Comparison of ENCODE assay signal across 21 cellular contexts in the genomic region with DNA sequence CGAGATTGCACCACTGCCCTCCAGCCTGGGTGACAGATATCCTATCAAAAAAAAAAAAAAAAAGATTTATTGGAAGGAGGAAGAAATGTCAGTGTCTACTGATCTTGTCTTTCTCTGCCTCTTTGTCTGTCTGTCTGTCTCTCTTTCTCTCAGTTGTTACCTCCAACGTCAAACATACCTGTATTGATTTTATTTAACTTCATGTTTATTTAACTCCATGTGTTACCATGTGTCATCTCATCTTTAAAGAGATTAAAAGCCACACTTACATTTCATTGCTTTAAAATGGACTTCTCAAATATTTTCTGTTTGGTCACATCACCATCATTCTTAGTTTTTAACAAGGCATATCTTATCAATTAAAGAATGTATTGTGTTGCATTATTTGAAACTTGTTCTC. TPM values are rescaled to one million over a fixed set of nuclear protein-coding genes. Genes with fewer than 3 reads are reported as not detected.
DNase-seq lines count a peak whose midpoint lies in the region; ATAC-seq, FAIRE-seq and TF ChIP-seq lines count a peak whose summit lies in the region.
"Had no signal": no experiment of that assay in that cellular context is flagged by ENCODE, and none has a peak within 500 bp of the region (broad histone marks: within the 10 kb centered on the region; RNA-seq: fewer than 3 reads in every experiment).

No MANE protein-coding gene starts in this region.

- no peak overlapping the region for H2BK15ac ChIP-seq in mesenchymal stem cell (ENCODE audit: low read depth, poor library complexity, severe bottlenecking)

- H4K8ac ChIP-seq in mesenchymal stem cell (ENCODE audit: low read length), result no peak overlapping the region

- no peaks in the 10 kb centered on the region for H3K36me3 ChIP-seq in astrocyte (ENCODE audit: insufficient read depth, low read length)
- H3K36me3 ChIP-seq in mesenchymal stem cell (ENCODE audit: control insufficient read depth in 1 of 2, insufficient read depth in 2 of 2, low read depth in 1 of 2, low read length in 2 of 2), result peaks cover 6 to 99% of the 10 kb centered on the region in 2 experiments
- no peaks in the 10 kb centered on the region for H3K36me3 ChIP-seq in left ventricle myocardium inferior
- H3K36me3 ChIP-seq: HAP-1 had no signal

- H3K4me1 ChIP-seq in astrocyte (ENCODE audit: insufficient read depth, low read length) (peaks cover 27% of the 10 kb centered on the region), mesenchymal stem cell (ENCODE audit: control insufficient read depth, insufficient read depth, low read depth, low read length) (no peaks in the 10 kb centered on the region), left ventricle myocardium inferior (no peaks in the 10 kb centered on the region)
- H3K4me1 ChIP-seq: HAP-1 had no signal

- H3K4ac ChIP-seq in mesenchymal stem cell (ENCODE audit: low read depth in 1 of 2, low read length in 2 of 2), result no peak overlapping the region

- H3K9me3 Mint-ChIP-seq in astrocyte (ENCODE audit: unreplicated experiment) (no peaks in the 10 kb centered on the region), chondrocyte (ENCODE audit: low read depth) (no peaks in the 10 kb centered on the region)
- H3K9me3 Mint-ChIP-seq: IgD-negative memory B cell had no signal

- H3K14ac ChIP-seq in mesenchymal stem cell (ENCODE audit: low read length in 2 of 2), result no peak overlapping the region

- no peak overlapping the region for H2AFZ ChIP-seq in astrocyte (ENCODE audit: low read depth, low read length)
- no peak overlapping the region for H2AFZ ChIP-seq in mesenchymal stem cell (ENCODE audit: low read depth, low read length)

- H3K4me3 ChIP-seq in astrocyte (ENCODE audit: insufficient read depth, low read depth, low read length) (no peak overlapping the region), mesenchymal stem cell (ENCODE audit: insufficient read depth in 1 of 2, low read depth in 1 of 2, low read length in 2 of 2) (peak overlapping the region in 1 of 2 experiments; percentile 59), left ventricle myocardium inferior (no peak overlapping the region)
- H3K4me3 ChIP-seq: HAP-1 had no signal

- peak; percentile 7 for DNase-seq in DMS53 (lab: John Stamatoyannopoulos, UW)
- no peak for DNase-seq in DMS53 treated with DMSO at 0.1 percent for 48 hours (lab: John Stamatoyannopoulos, UW; ENCODE audit: unreplicated experiment)
- DNase-seq in astrocyte (ENCODE audit: low read depth), result no peak
- no peak for DNase-seq in mesenchymal stem cell
- no peak for DNase-seq in chondrocyte (ENCODE audit: low spot score)
- no peak for DNase-seq in left ventricle myocardium inferior
- DNase-seq in DMS 273 (lab: John Stamatoyannopoulos, UW; ENCODE audit: unreplicated experiment), result no peak
- DNase-seq: DMS79, Kasumi-1, NCI-H1417 treated with DMSO at 0.1 percent for 48 hours, NCI-H187, NCI-H446, NCI-H526 treated with DMSO at 0.1 percent for 48 hours, PC-3, Right ventricle myocardium superior had no signal

- H3K9ac ChIP-seq in astrocyte (ENCODE audit: low read length), result no peak overlapping the region
- H3K9ac ChIP-seq in mesenchymal stem cell (ENCODE audit: low read length), result peak overlapping the region; percentile 42

- WGBS in mesenchymal stem cell, result 89% methylated on average over 1 of the region's 2 CpGs

- no peak overlapping the region for H4K91ac ChIP-seq in mesenchymal stem cell (ENCODE audit: low read length)

- H3K27ac Mint-ChIP-seq in astrocyte (ENCODE audit: unreplicated experiment) (no peak overlapping the region), chondrocyte (ENCODE audit: unreplicated experiment) (no peak overlapping the region)

- H3K9me3 ChIP-seq in astrocyte (ENCODE audit: insufficient read depth, low read depth, low read length) (no peaks in the 10 kb centered on the region), mesenchymal stem cell (ENCODE audit: control insufficient read depth, low read length) (no peaks in the 10 kb centered on the region), left ventricle myocardium inferior (replicated peaks) (no peaks in the 10 kb centered on the region)
- H3K9me3 ChIP-seq: HAP-1 had no signal

- H3K4me1 Mint-ChIP-seq in astrocyte (ENCODE audit: low read depth, unreplicated experiment) (peaks cover 9% of the 10 kb centered on the region), chondrocyte (ENCODE audit: low read depth) (peaks cover 4% of the 10 kb centered on the region)

- no peak overlapping the region for H2AK5ac ChIP-seq in mesenchymal stem cell (ENCODE audit: low read length, severe bottlenecking)

- no peaks in the 10 kb centered on the region for H3K27me3 ChIP-seq in astrocyte (ENCODE audit: insufficient read depth, low read length)
- H3K27me3 ChIP-seq in mesenchymal stem cell (ENCODE audit: control insufficient read depth in 1 of 2, insufficient read depth in 1 of 2, low read length in 2 of 2), result no peaks in the 10 kb centered on the region
- H3K27me3 ChIP-seq in left ventricle myocardium inferior (ENCODE audit: low read depth), result no peaks in the 10 kb centered on the region

- intact Hi-C loops in left ventricle myocardium inferior (cut with micrococcal nuclease), result no loop called here

- TF ChIP-seq CTCF in astrocyte (IDR thresholded peaks at IDR 0.05; ENCODE audit: insufficient read depth, low read depth, low read length), result no peak
- no peak for TF ChIP-seq CTCF in chondrocyte (IDR thresholded peaks at IDR 0.05)
- no peak for TF ChIP-seq CTCF in left ventricle myocardium inferior (IDR thresholded peaks at IDR 0.05; ENCODE audit: borderline replicate concordance)

- H3K18ac ChIP-seq in mesenchymal stem cell (ENCODE audit: low read depth in 1 of 2, low read length in 2 of 2), result no peak overlapping the region

- H3K23ac ChIP-seq in mesenchymal stem cell (ENCODE audit: low read length in 2 of 2), result no peak overlapping the region

- H2BK12ac ChIP-seq in mesenchymal stem cell (ENCODE audit: low read length in 2 of 2), result no peak overlapping the region

- H4K20me1 ChIP-seq in astrocyte (ENCODE audit: insufficient read depth, low read length), result no peaks in the 10 kb centered on the region

- H3K4me3 Mint-ChIP-seq in astrocyte (ENCODE audit: unreplicated experiment) (no peak overlapping the region), chondrocyte (ENCODE audit: unreplicated experiment) (no peak overlapping the region)
- H3K4me3 Mint-ChIP-seq: IgD-negative memory B cell had no signal

- no peaks in the 10 kb centered on the region for H3K79me2 ChIP-seq in astrocyte (ENCODE audit: insufficient read depth, low read length)

- ATAC-seq in HG02588 (IDR thresholded peaks at IDR 0.05; ENCODE audit: unreplicated experiment), result no peak

- no peak overlapping the region for H3K27ac ChIP-seq in astrocyte (ENCODE audit: low read depth, low read length)
- H3K27ac ChIP-seq in mesenchymal stem cell (ENCODE audit: low read length, poor library complexity, severe bottlenecking), result no peak overlapping the region
- no peak overlapping the region for H3K27ac ChIP-seq in left ventricle myocardium inferior (replicated peaks)
- H3K27ac ChIP-seq: 22Rv1, C4-2B had no signal

- FAIRE-seq in astrocyte (lab: Jason Lieb, UNC), result no peak

- H3K4me2 ChIP-seq in astrocyte (ENCODE audit: low read length) (peak overlapping the region; percentile 69), mesenchymal stem cell (ENCODE audit: low read length, poor library complexity, severe bottlenecking) (no peak overlapping the region)

- H3K79me1 ChIP-seq in mesenchymal stem cell (replicated peaks; ENCODE audit: low read length, poor library complexity, severe bottlenecking), result no peaks in the 10 kb centered on the region

- H3K36me3 Mint-ChIP-seq in astrocyte (ENCODE audit: low read depth, unreplicated experiment) (peaks cover 22% of the 10 kb centered on the region), chondrocyte (ENCODE audit: low read depth) (peaks cover 14% of the 10 kb centered on the region)
- H3K36me3 Mint-ChIP-seq: IgD-negative memory B cell had no signal

- no peak overlapping the region for H2BK120ac ChIP-seq in mesenchymal stem cell (ENCODE audit: low read depth, low read length)

- no peak overlapping the region for H2BK5ac ChIP-seq in mesenchymal stem cell (ENCODE audit: low read depth, low read length, poor library complexity, severe bottlenecking)

- H3K27me3 Mint-ChIP-seq in astrocyte (ENCODE audit: low read depth, unreplicated experiment) (peaks cover 57% of the 10 kb centered on the region), chondrocyte (ENCODE audit: low read depth) (no peaks in the 10 kb centered on the region)

RNA-seq across cellular contexts. Expression of a gene that starts 9.4 kb away (rescaled TPM):
- total RNA-seq in astrocyte (0.22 and 0.70 TPM in 2 replicates), chondrocyte (0.51 to 2.5 TPM (median 0.62 TPM) in 3 replicates), left ventricle myocardium inferior (4.3 TPM)
- polyA plus RNA-seq in mesenchymal stem cell (2013, experiment 1 of 2), result 119 TPM
- polyA plus RNA-seq in mesenchymal stem cell (2013, experiment 2 of 2), result 118 TPM
- total RNA-seq: MCF 10A had no signal
- polyA plus RNA-seq: IgD-negative memory B cell had no signal
